ENCODE assay signal across 26 cellular contexts in genomic region chr11:33978376-33978775, GRCh38.
"Had no signal": no experiment of that assay in that cellular context is flagged by ENCODE, and none has a peak within 500 bp of the region (broad histone marks: within the 10 kb centered on the region; RNA-seq: fewer than 3 reads in every experiment).

No MANE protein-coding gene starts in this region.

- H3K9me3 Mint-ChIP-seq: dendritic cell treated with granulocyte-macrophage colony-stimulating factor and Interleukin-4, amounts not matched to agents 40 ng/mL and 50 ng/mL, for 4 days; effector memory CD8-positive, alpha-beta T cell; endodermal cell had no signal

- H3K4me3 ChIP-seq: colonic mucosa, coronary artery, dorsolateral prefrontal cortex, esophagus muscularis mucosa, esophagus squamous epithelium, gastrocnemius medialis, gastroesophageal sphincter, heart left ventricle, heart right ventricle, hepatocyte had no signal

- H3K79me2 ChIP-seq: hepatocyte had no signal

- H3K27ac Mint-ChIP-seq: dendritic cell treated with granulocyte-macrophage colony-stimulating factor and Interleukin-4, amounts not matched to agents 40 ng/mL and 50 ng/mL, for 4 days; effector memory CD8-positive, alpha-beta T cell; endodermal cell had no signal

- H3K4me3 Mint-ChIP-seq: dendritic cell treated with granulocyte-macrophage colony-stimulating factor and Interleukin-4, amounts not matched to agents 40 ng/mL and 50 ng/mL, for 4 days; effector memory CD8-positive, alpha-beta T cell; endodermal cell had no signal

- H3K4me2 ChIP-seq: hepatocyte had no signal

- H3K4me1 ChIP-seq: colonic mucosa, esophagus muscularis mucosa, foreskin keratinocyte, gastrocnemius medialis, gastroesophageal sphincter, heart left ventricle had no signal

- H2AFZ ChIP-seq: hepatocyte had no signal

- H3K9me3 ChIP-seq: colonic mucosa, esophagus muscularis mucosa, esophagus squamous epithelium, gastrocnemius medialis, gastroesophageal sphincter, heart left ventricle, heart right ventricle had no signal

- H3K27me3 ChIP-seq: colonic mucosa, dorsolateral prefrontal cortex, esophagus muscularis mucosa, gastrocnemius medialis, gastroesophageal sphincter, heart left ventricle, hepatocyte had no signal

- H3K27ac ChIP-seq: colonic mucosa, coronary artery, dorsolateral prefrontal cortex, epithelial cell of prostate, esophagus muscularis mucosa, esophagus squamous epithelium, foreskin keratinocyte, gastrocnemius medialis, gastroesophageal sphincter, heart left ventricle, heart right ventricle, hepatocyte had no signal

- H3K4me1 Mint-ChIP-seq: endodermal cell had no signal

- H3K36me3 ChIP-seq: colonic mucosa, esophagus muscularis mucosa, esophagus squamous epithelium, gastrocnemius medialis, gastroesophageal sphincter, heart left ventricle, heart right ventricle had no signal

- DNase-seq: colonic mucosa; cortex of kidney; dermis blood vessel endothelial cell; dorsolateral prefrontal cortex; effector CD4-positive, alpha-beta T cell; effector CD8-positive, alpha-beta T cell; effector memory CD4-positive, alpha-beta T cell; effector memory CD8-positive, alpha-beta T cell; endodermal cell; erythroblast; esophagus squamous epithelium; foreskin fibroblast; foreskin keratinocyte; foreskin melanocyte; gastrocnemius medialis; glutamatergic neuron; head of caudate nucleus; heart left ventricle; heart right ventricle had no signal

- ATAC-seq: effector memory CD8-positive, alpha-beta T cell; esophagus mucosa; foreskin keratinocyte; gastrocnemius medialis; gastroesophageal sphincter; heart left ventricle; heart right ventricle had no signal
